8 cellular contexts compared by ENCODE assay signal in the genomic region with DNA sequence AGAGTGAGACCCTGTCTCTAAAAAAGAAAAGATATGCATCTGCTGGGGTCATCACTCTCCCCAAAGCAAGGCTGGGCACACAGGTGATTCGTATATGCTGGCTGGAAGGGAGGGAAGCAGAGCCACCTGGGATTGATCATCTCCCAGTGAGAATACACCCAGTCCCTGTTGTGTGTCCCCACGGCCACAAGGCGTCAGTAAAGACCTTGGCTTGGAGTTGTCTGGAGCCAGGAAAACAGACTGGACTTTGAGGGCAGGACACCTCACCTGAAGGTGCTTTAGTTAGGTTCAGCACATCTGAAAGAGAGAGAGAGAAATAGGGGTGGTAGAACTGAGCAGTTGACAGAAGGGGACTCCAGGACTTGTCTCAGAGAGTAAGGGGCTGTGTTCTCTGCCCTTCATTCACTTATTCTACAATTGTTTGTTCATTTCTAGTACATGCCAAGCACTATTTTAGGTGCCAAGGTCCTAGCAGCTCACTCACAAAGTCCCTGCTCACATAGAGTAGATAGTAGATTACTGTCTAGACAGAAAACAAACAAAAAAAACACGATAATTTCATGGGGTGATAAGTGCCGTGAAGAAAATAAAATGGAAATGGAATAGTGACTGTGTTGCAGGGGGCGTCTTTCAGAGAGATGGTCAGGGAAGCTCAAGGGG. TPM values are rescaled to one million over a fixed set of nuclear protein-coding genes. Genes with fewer than 3 reads are reported as not detected.
DNase-seq lines count a peak whose midpoint lies in the region; ATAC-seq, FAIRE-seq and TF ChIP-seq lines count a peak whose summit lies in the region.

No MANE protein-coding gene starts in this region.

- DNase-seq in DMS114 treated with DMSO at 0.1 percent for 48 hours (lab: John Stamatoyannopoulos, UW; ENCODE audit: unreplicated experiment) (peak; percentile 8), HTR-8/SVneo (ENCODE audit: insufficient read length, low spot score) (peak; percentile 63), NOMO-1 treated with dmso at 0.1 percent for 144 hours (lab: John Stamatoyannopoulos, UW; ENCODE audit: unreplicated experiment) (peak; percentile 30), cerebellum (ENCODE audit: low spot score) (peak; percentile 73)
- no peak for DNase-seq in stimulated activated naive CD4-positive, alpha-beta T cell (lab: John Stamatoyannopoulos, UW)

- H3K4me1 ChIP-seq in liver (ENCODE audit: control insufficient read depth in 4 of 4, insufficient read depth in 4 of 4, low read length in 3 of 4), result peaks cover 0 to 21% (median 17%) of the 10 kb centered on the region in 4 donors

- no peaks in the 10 kb centered on the region for H3K27me3 ChIP-seq in liver (ENCODE audit: control insufficient read depth in 4 of 4, insufficient read depth in 4 of 4, low read length in 3 of 4)

- ATAC-seq in HG03039 (IDR thresholded peaks at IDR 0.05; ENCODE audit: unreplicated experiment) (no peak), HG02759 (IDR thresholded peaks at IDR 0.05; ENCODE audit: unreplicated experiment) (no peak)

- H3K27ac ChIP-seq in liver (ENCODE audit: low read depth in 1 of 2, low read length in 2 of 2), result peak overlapping the region in 1 of 2 donors; percentile 52

- peak; percentile 99 for TF ChIP-seq RAD21 in liver (IDR thresholded peaks at IDR 0.05)

- no peak overlapping the region for H3K9ac ChIP-seq in liver (ENCODE audit: low read depth in 1 of 2, low read length in 2 of 2)

- H3K4me3 ChIP-seq in liver (ENCODE audit: low read depth in 1 of 3, low read length in 3 of 3), result no peak overlapping the region

- 32% methylated on average over 6 of the region's 6 CpGs for WGBS in liver

- no peaks in the 10 kb centered on the region for H3K36me3 ChIP-seq in liver (ENCODE audit: control insufficient read depth in 4 of 4, insufficient read depth in 3 of 4, low read depth in 1 of 4, low read length in 3 of 4)

- no peaks in the 10 kb centered on the region for H3K9me3 ChIP-seq in liver (ENCODE audit: control insufficient read depth in 4 of 4, low read length in 3 of 4)

- peak; percentile 98 for TF ChIP-seq CTCF in liver (IDR thresholded peaks at IDR 0.05; ENCODE audit: low read depth, low read length, missing input control)

- no peak for FAIRE-seq in HTR-8/SVneo (lab: Jason Lieb, UNC)

TF ChIP-seq in liver, 16 proteins besides CTCF, POLR2A, EP300 and RAD21:
- TF ChIP-seq HNF4A (conservative IDR thresholded peaks at IDR 0.05) (peak; percentile 63 to 69), HNF4G (IDR thresholded peaks at IDR 0.05) (no peak), RXRA (IDR thresholded peaks at IDR 0.05) (peak; percentile 33 to 36), TAF1 (conservative IDR thresholded peaks at IDR 0.05) (no peak), FOXA2 (IDR thresholded peaks at IDR 0.05) (no peak)
- TF ChIP-seq, protein P1, sequence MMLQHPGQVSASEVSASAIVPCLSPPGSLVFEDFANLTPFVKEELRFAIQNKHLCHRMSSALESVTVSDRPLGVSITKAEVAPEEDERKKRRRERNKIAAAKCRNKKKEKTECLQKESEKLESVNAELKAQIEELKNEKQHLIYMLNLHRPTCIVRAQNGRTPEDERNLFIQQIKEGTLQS (IDR thresholded peaks at IDR 0.05), result no peak
- TF ChIP-seq, protein P2, sequence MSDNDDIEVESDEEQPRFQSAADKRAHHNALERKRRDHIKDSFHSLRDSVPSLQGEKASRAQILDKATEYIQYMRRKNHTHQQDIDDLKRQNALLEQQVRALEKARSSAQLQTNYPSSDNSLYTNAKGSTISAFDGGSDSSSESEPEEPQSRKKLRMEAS (IDR thresholded peaks at IDR 0.05), result no peak

RNA-seq across cellular contexts. Expression of a gene that starts 13.5 kb away (rescaled TPM):
- total RNA-seq in cerebellum, result 2.0 TPM
- 1 to 10 TPM; 1.4 to 6.2 TPM for total RNA-seq in liver
- polyA plus RNA-seq in liver, result 1 to 10 TPM; 4.2 to 9.9 TPM

Comparison
In these comparisons a context has a peak if more than half of its experiments do, and no peak if none do; other contexts are left out.
1. DNase-seq: peak in DMS114 treated with DMSO at 0.1 percent for 48 hours (single experiment), HTR-8/SVneo (single experiment), NOMO-1 treated with dmso at 0.1 percent for 144 hours (single experiment) and cerebellum (single experiment); none in stimulated activated naive CD4-positive, alpha-beta T cell (0 of 6).